Comparison of ENCODE assay signal across 9 cellular contexts in the genomic region with DNA sequence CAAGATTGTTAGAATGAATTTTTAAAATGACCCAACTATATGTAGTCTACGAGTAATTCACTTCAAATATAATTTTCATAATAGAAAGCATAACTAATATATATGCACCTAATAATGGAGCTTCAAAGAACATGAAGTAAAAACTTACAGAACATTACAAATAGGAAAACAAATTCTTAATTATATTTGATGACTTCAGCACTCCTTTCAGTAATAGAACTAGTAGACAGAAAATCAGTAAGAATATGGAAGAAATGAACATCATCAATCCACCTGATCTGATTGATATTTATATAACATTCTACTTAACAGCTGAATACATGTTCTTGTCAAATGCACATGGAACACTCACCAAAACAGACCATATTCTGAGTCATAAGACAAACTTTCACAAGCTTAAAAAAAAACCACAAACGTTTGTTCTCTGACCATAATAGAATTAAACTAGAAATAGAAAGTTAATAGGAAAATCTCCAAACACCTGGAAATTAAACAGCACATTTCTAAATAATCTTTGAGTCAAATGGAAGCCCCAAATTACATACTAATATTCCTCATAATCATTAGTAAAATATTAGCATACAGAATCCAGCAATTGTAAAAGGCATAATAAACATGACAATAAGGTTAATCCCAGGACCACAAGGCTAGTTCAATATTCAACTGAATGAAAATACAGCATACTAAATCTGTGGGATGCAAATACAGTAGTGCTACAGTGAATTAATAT. TPM values are rescaled to one million over a fixed set of nuclear protein-coding genes. Genes with fewer than 3 reads are reported as not detected.
DNase-seq lines count a peak whose midpoint lies in the region; ATAC-seq and TF ChIP-seq lines count a peak whose summit lies in the region.
"Had no signal": no experiment of that assay in that cellular context is flagged by ENCODE, and none has a peak within 500 bp of the region (broad histone marks: within the 10 kb centered on the region; RNA-seq: fewer than 3 reads in every experiment).

No MANE protein-coding gene starts in this region.

- H3K4me3 ChIP-seq in WERI-Rb-1 (ENCODE audit: low read depth, low read length) (no peak overlapping the region), heart right ventricle (no peak overlapping the region)
- H3K4me3 ChIP-seq in CD4-positive, alpha-beta memory T cell (ENCODE audit: low read length in 2 of 2): no peak overlapping the region
- H3K4me3 ChIP-seq: PC-9 had no signal

- POLR2A ChIA-PET in CD4-positive, alpha-beta memory T cell (lab: Charles Lee; ENCODE audit: partially characterized antibody): no interaction called here

- peaks cover 39 to 58% of the 10 kb centered on the region in 2 donors for H3K4me1 Mint-ChIP-seq in natural killer cell treated with Interleukin-12 subunit alpha and Interleukin-12 subunit beta and Interleukin-15 and Interleukin-18, amount 100 ng/mL, for 72 hours (ENCODE audit: low read depth in 2 of 2)
- peaks cover 33 to 61% (median 51%) of the 10 kb centered on the region in 4 donors for H3K4me1 Mint-ChIP-seq in CD4-positive, alpha-beta memory T cell

- H3K36me3 ChIP-seq in WERI-Rb-1 (no peaks in the 10 kb centered on the region), heart right ventricle (no peaks in the 10 kb centered on the region)
- H3K36me3 ChIP-seq in CD4-positive, alpha-beta memory T cell (ENCODE audit: insufficient read depth, low read length): no peaks in the 10 kb centered on the region

- H3K27ac ChIP-seq in WERI-Rb-1 (no peak overlapping the region), heart right ventricle (no peak overlapping the region)
- H3K27ac ChIP-seq in CD4-positive, alpha-beta memory T cell (ENCODE audit: low read depth, low read length): no peak overlapping the region
- H3K27ac ChIP-seq: PC-9 had no signal

- H3K27me3 ChIP-seq in WERI-Rb-1 (ENCODE audit: insufficient read depth, low read depth, severe bottlenecking): no peaks in the 10 kb centered on the region
- no peaks in the 10 kb centered on the region for H3K27me3 ChIP-seq in heart right ventricle
- no peaks in the 10 kb centered on the region for H3K27me3 ChIP-seq in CD4-positive, alpha-beta memory T cell (ENCODE audit: insufficient read depth, low read length)

- H3K36me3 Mint-ChIP-seq in natural killer cell treated with Interleukin-12 subunit alpha and Interleukin-12 subunit beta and Interleukin-15 and Interleukin-18, amount 100 ng/mL, for 72 hours: no peaks in the 10 kb centered on the region
- peaks cover 16 to 26% of the 10 kb centered on the region in 2 donors for H3K36me3 Mint-ChIP-seq in CD4-positive, alpha-beta memory T cell

- no peak overlapping the region for H3K27ac Mint-ChIP-seq in natural killer cell treated with Interleukin-12 subunit alpha and Interleukin-12 subunit beta and Interleukin-15 and Interleukin-18, amount 100 ng/mL, for 72 hours
- H3K27ac Mint-ChIP-seq in CD4-positive, alpha-beta memory T cell: no peak overlapping the region

- H3K9me3 Mint-ChIP-seq in natural killer cell treated with Interleukin-12 subunit alpha and Interleukin-12 subunit beta and Interleukin-15 and Interleukin-18, amount 100 ng/mL, for 72 hours: no peaks in the 10 kb centered on the region
- peaks cover 0 to 4% (median 0%) of the 10 kb centered on the region in 8 donors for H3K9me3 Mint-ChIP-seq in CD4-positive, alpha-beta memory T cell

- peak overlapping the region; percentile 38 for H3K4me3 Mint-ChIP-seq in natural killer cell treated with Interleukin-12 subunit alpha and Interleukin-12 subunit beta and Interleukin-15 and Interleukin-18, amount 100 ng/mL, for 72 hours
- peak overlapping the region in 2 of 8 donors; percentile 13 to 17 for H3K4me3 Mint-ChIP-seq in CD4-positive, alpha-beta memory T cell

- 56 to 60% methylated on average over 2 of the region's 2 CpGs for WGBS in heart right ventricle, 2 donors

- H3K9me3 ChIP-seq in WERI-Rb-1 (ENCODE audit: severe bottlenecking) (no peaks in the 10 kb centered on the region), heart right ventricle (peaks cover 0 to 14% (median 0%) of the 10 kb centered on the region in 11 donors)
- H3K9me3 ChIP-seq in CD4-positive, alpha-beta memory T cell (ENCODE audit: control insufficient read depth in 1 of 2, low read length in 2 of 2): no peaks in the 10 kb centered on the region

- peak; percentile 75 for DNase-seq in RPMI7951 (ENCODE audit: low read depth)
- DNase-seq in natural killer cell treated with Interleukin-12 subunit alpha and Interleukin-12 subunit beta and Interleukin-15 and Interleukin-18, amount 100 ng/mL, for 72 hours (ENCODE audit: low spot score): no peak
- no peak for DNase-seq in WERI-Rb-1
- no peak for DNase-seq in NCI-H2107 treated with DMSO at 0.1 percent for 48 hours (lab: John Stamatoyannopoulos, UW; ENCODE audit: unreplicated experiment)
- no peak for DNase-seq in heart right ventricle
- DNase-seq in CD4-positive, alpha-beta memory T cell: no peak

- CTCF ChIA-PET in CD4-positive, alpha-beta memory T cell (lab: Charles Lee; ENCODE audit: partially characterized antibody): interaction anchor here (0.9 kb wide), 1 partner anchor 135 kb away, joined by 4 read pairs; no protein-coding TSS in a partner anchor

- H3K4me1 ChIP-seq in heart right ventricle: peaks cover 0 to 25% (median 17%) of the 10 kb centered on the region in 9 donors
- H3K4me1 ChIP-seq in CD4-positive, alpha-beta memory T cell (ENCODE audit: insufficient read depth, low read length): peaks cover 16% of the 10 kb centered on the region

- ATAC-seq in GM18867 (IDR thresholded peaks at IDR 0.05; ENCODE audit: unreplicated experiment) (peak; percentile 79), HG02885 (IDR thresholded peaks at IDR 0.05; ENCODE audit: poor library complexity, unreplicated experiment) (peak; percentile 91), heart right ventricle (no peak)
- peak in 1 of 2 donors; percentile 64 for ATAC-seq in natural killer cell treated with Interleukin-12 subunit alpha and Interleukin-12 subunit beta and Interleukin-15 and Interleukin-18, amount 100 ng/mL, for 72 hours

- H3K27me3 Mint-ChIP-seq in natural killer cell treated with Interleukin-12 subunit alpha and Interleukin-12 subunit beta and Interleukin-15 and Interleukin-18, amount 100 ng/mL, for 72 hours: no peaks in the 10 kb centered on the region
- no peaks in the 10 kb centered on the region for H3K27me3 Mint-ChIP-seq in CD4-positive, alpha-beta memory T cell

- intact Hi-C loops in heart right ventricle (cut with DNase I): no loop called here
- intact Hi-C loops in CD4-positive, alpha-beta memory T cell (cut with micrococcal nuclease): no loop called here

- no peak for TF ChIP-seq CTCF in WERI-Rb-1 (IDR thresholded peaks at IDR 0.05; ENCODE audit: low read depth, low read length)
- no peak for TF ChIP-seq CTCF in heart right ventricle (IDR thresholded peaks at IDR 0.05)

RNA-seq across cellular contexts. Expression of gene BRAF, which starts 48.0 kb away (rescaled TPM):
- total RNA-seq in RPMI7951 (2014; rRNA removed; shearing (Covaris generic)): 12.7 and 12.8 TPM in 2 replicates
- 10 to 100 TPM; 35.7 to 42.2 TPM for total RNA-seq in natural killer cell treated with Interleukin-12 subunit alpha and Interleukin-12 subunit beta and Interleukin-15 and Interleukin-18, amount 100 ng/mL, for 72 hours
- total RNA-seq in heart right ventricle: 10 to 100 TPM; 18.5 to 36.8 (median 24.2) TPM
- 1 to 10 TPM; 3.8 to 8.5 TPM for polyA plus RNA-seq in heart right ventricle
- 10 to 100 TPM; 46.7 to 52.5 TPM for total RNA-seq in CD4-positive, alpha-beta memory T cell
- polyA plus RNA-seq in CD4-positive, alpha-beta memory T cell: 10 to 100 TPM in 1 of 2 donors, 1 to 10 TPM in 1; 10.0 to 10.8 TPM

Comparison
In these comparisons a context has a peak if more than half of its experiments do, and no peak if none do; other contexts are left out.
1. ATAC-seq: peak in GM18867 (single experiment) and HG02885 (single experiment); none in heart right ventricle (0 of 8).